9 cellular contexts compared by ENCODE assay signal in genomic region chr11:46117842-46118241, GRCh38. TPM values are rescaled to one million over a fixed set of nuclear protein-coding genes. Genes with fewer than 3 reads are reported as not detected.
DNase-seq lines count a peak whose midpoint lies in the region; ATAC-seq and TF ChIP-seq lines count a peak whose summit lies in the region.
"Had no signal": no experiment of that assay in that cellular context is flagged by ENCODE, and none has a peak within 500 bp of the region (broad histone marks: within the 10 kb centered on the region; RNA-seq: fewer than 3 reads in every experiment).

No MANE protein-coding gene starts in this region.

- H3K9me2 ChIP-seq in Loucy (replicated peaks; ENCODE audit: low read depth, low read length) = no peaks in the 10 kb centered on the region

- H3K9ac ChIP-seq in Loucy (ENCODE audit: low read depth, low read length, poor library complexity, severe bottlenecking) = peak overlapping the region; percentile 90

- no peaks in the 10 kb centered on the region for H3K36me3 ChIP-seq in Loucy (ENCODE audit: insufficient read depth, low read length)
- no peaks in the 10 kb centered on the region for H3K36me3 ChIP-seq in brain microvascular endothelial cell (replicated peaks)
- no peaks in the 10 kb centered on the region for H3K36me3 ChIP-seq in osteoblast (ENCODE audit: insufficient read depth, low read length)

- H3K4me3 ChIP-seq in Loucy (ENCODE audit: low read length, poor library complexity, severe bottlenecking) (peak overlapping the region; percentile 92), brain microvascular endothelial cell (ENCODE audit: low read depth, low read length) (no peak overlapping the region), osteoblast (ENCODE audit: insufficient read depth, low read length) (no peak overlapping the region)

- H3K79me2 ChIP-seq in Loucy (ENCODE audit: insufficient read depth, low read length) = peaks cover 74% of the 10 kb centered on the region
- peaks cover 65% of the 10 kb centered on the region for H3K79me2 ChIP-seq in osteoblast (ENCODE audit: insufficient read depth, low read length)

- in situ Hi-C loops in brain microvascular endothelial cell (cut with HindIII; ENCODE audit: low pct_ligation_motif_present, low sequenced_read_pairs) = no loop called here

- H3K9me3 ChIP-seq in Loucy (ENCODE audit: insufficient read depth, low read depth, low read length) (no peaks in the 10 kb centered on the region), osteoblast (ENCODE audit: low read depth, low read length) (no peaks in the 10 kb centered on the region)

- peak overlapping the region; percentile 79 for H3K4me2 ChIP-seq in Loucy (ENCODE audit: low read depth, low read length, poor library complexity, severe bottlenecking)
- H3K4me2 ChIP-seq in osteoblast (ENCODE audit: insufficient read depth, low read length) = no peak overlapping the region

- ATAC-seq in HG02610 (IDR thresholded peaks at IDR 0.05; ENCODE audit: unreplicated experiment) = no peak

- H4K20me1 ChIP-seq in Loucy (ENCODE audit: insufficient read depth, low read length, poor library complexity, severe bottlenecking) (peaks cover 61% of the 10 kb centered on the region), osteoblast (ENCODE audit: insufficient read depth, low read length) (peaks cover 26% of the 10 kb centered on the region)

- no peaks in the 10 kb centered on the region for H3K27me3 ChIP-seq in Loucy (ENCODE audit: insufficient read depth, low read length, poor library complexity, severe bottlenecking)
- no peaks in the 10 kb centered on the region for H3K27me3 ChIP-seq in brain microvascular endothelial cell (replicated peaks)
- no peaks in the 10 kb centered on the region for H3K27me3 ChIP-seq in osteoblast (ENCODE audit: insufficient read depth, low read length)

- H2AFZ ChIP-seq in Loucy (ENCODE audit: low read length) (no peak overlapping the region), osteoblast (ENCODE audit: low read length) (no peak overlapping the region)

- H3K27ac ChIP-seq in brain microvascular endothelial cell (no peak overlapping the region), osteoblast (ENCODE audit: low read depth, low read length) (no peak overlapping the region)

- peak; percentile 67 for TF ChIP-seq CTCF in Loucy (conservative IDR thresholded peaks at IDR 0.05; ENCODE audit: low read length)
- peak; percentile 30 for TF ChIP-seq CTCF in brain microvascular endothelial cell (IDR thresholded peaks at IDR 0.05; ENCODE audit: low read depth, low read length, missing control alignments)
- TF ChIP-seq CTCF in osteoblast (IDR thresholded peaks at IDR 0.05; ENCODE audit: extremely low read depth, low read depth, low read length) = peak; percentile 39

- H3K4me1 ChIP-seq in Loucy (ENCODE audit: insufficient read depth, low read length, poor library complexity, severe bottlenecking) = peaks cover 60% of the 10 kb centered on the region
- H3K4me1 ChIP-seq in osteoblast (ENCODE audit: insufficient read depth, low read length) = peaks cover 15% of the 10 kb centered on the region

- DNase-seq in NCI-H82 (lab: John Stamatoyannopoulos, UW) = peak; percentile 16
- no peak for DNase-seq in NCI-H82 treated with DMSO at 0.1 percent for 48 hours (lab: John Stamatoyannopoulos, UW; ENCODE audit: unreplicated experiment)
- no peak for DNase-seq in brain microvascular endothelial cell
- no peak for DNase-seq in osteoblast (ENCODE audit: insufficient read length, low spot score, missing footprints)
- DNase-seq in mucosa of gallbladder (ENCODE audit: low spot score) = no peak
- DNase-seq in COLO829 (ENCODE audit: low spot score) = no peak
- DNase-seq: posterior cingulate gyrus had no signal

- peaks cover 13% of the 10 kb centered on the region for H3F3A ChIP-seq in Loucy (ENCODE audit: low read depth)

RNA-seq across cellular contexts. Expression of gene PHF21A, which starts 3.4 kb away (rescaled TPM):
- 23.0 and 26.4 TPM in 2 replicates for total RNA-seq in osteoblast
- total RNA-seq in mucosa of gallbladder = 43.8 TPM
